29 cellular contexts compared by ENCODE assay signal in genomic region chr7:21141476-21141875, GRCh38.
"Had no signal": no experiment of that assay in that cellular context is flagged by ENCODE, and none has a peak within 500 bp of the region (broad histone marks: within the 10 kb centered on the region; RNA-seq: fewer than 3 reads in every experiment).

No MANE protein-coding gene starts in this region.

- H3K27ac ChIP-seq: adrenal gland, body of pancreas, brain microvascular endothelial cell, breast epithelium had no signal

- H3K9me3 ChIP-seq: adrenal gland, body of pancreas, breast epithelium had no signal

- DNase-seq: activated B cell treated with CpG ODN at 0.5 μM for 24 hours; activated CD4-positive, alpha-beta memory T cell treated with anti-CD3 and anti-CD28 coated beads, Interleukin-2, amount 10 ng/mL, durations not matched to agents 7 days and 5 days; activated CD4-positive, alpha-beta T cell treated with anti-CD3 and anti-CD28 coated beads for 4 hours; activated CD4-positive, alpha-beta T cell treated with anti-CD3 and anti-CD28 coated beads, Interleukin-2, amount 10 ng/mL, durations not matched to agents 24 days and 14 days; activated CD4-positive, alpha-beta T cell treated with anti-CD3 and anti-CD28 coated beads, Interleukin-2, amount 50 U/mL, for 1 hour; activated CD4-positive, alpha-beta T cell treated with anti-CD3 and anti-CD28 coated beads, Interleukin-2, amount 50 U/mL, for 4 hours; activated CD4-positive, CD25-positive, alpha-beta regulatory T cell treated with anti-CD3 and anti-CD28 coated beads, Interleukin-2, amount 50 U/mL, for 72 hours; activated CD8-positive, alpha-beta memory T cell treated with anti-CD3 and anti-CD28 coated beads for 24 hours; activated CD8-positive, alpha-beta memory T cell treated with anti-CD3 and anti-CD28 coated beads, Interleukin-2, amount 10 ng/mL, durations not matched to agents 7 days and 5 days; activated CD8-positive, alpha-beta memory T cell treated with anti-CD3 and anti-CD28 coated beads, Interleukin-2, amount 50 U/mL, for 48 hours; activated CD8-positive, alpha-beta T cell treated with anti-CD3 and anti-CD28 coated beads, Interleukin-2, amount 10 ng/mL, durations not matched to agents 7 days and 5 days; activated effector memory CD4-positive, alpha-beta T cell treated with Interleukin-2 at 50 U/mL for 16 hours; activated gamma-delta T cell treated with Interleukin-2 at 50 U/mL for 16 hours; activated naive CD4-positive, alpha-beta T cell; activated naive CD4-positive, alpha-beta T cell treated with anti-CD3 and anti-CD28 coated beads for 36 hours; activated naive CD4-positive, alpha-beta T cell treated with anti-CD3 and anti-CD28 coated beads, Interleukin-2, amount 50 U/mL, for 16 hours; activated naive CD8-positive, alpha-beta T cell treated with anti-CD3 and anti-CD28 coated beads for 36 hours; activated T-cell treated with anti-CD3 and anti-CD28 coated beads, Interleukin-2, amount 50 U/mL, for 24 hours; activated T-cell treated with anti-CD3 and anti-CD28 coated beads, Interleukin-2, amount 50 U/mL, for 48 hours; adrenal gland; amniotic stem cell; aorta; body of pancreas; brain microvascular endothelial cell; central memory CD4-positive, alpha-beta T cell; T-helper 17 cell; T1000 had no signal

- H3K27me3 ChIP-seq: adrenal gland, body of pancreas, brain microvascular endothelial cell had no signal

- H3K36me3 ChIP-seq: adrenal gland, brain microvascular endothelial cell, breast epithelium had no signal

- ATAC-seq: activated CD8-positive, alpha-beta memory T cell treated with anti-CD3 and anti-CD28 coated beads, Interleukin-2, amount 10 ng/mL, durations not matched to agents 7 days and 5 days; activated CD8-positive, alpha-beta T cell treated with anti-CD3 and anti-CD28 coated beads, Interleukin-2, amount 10 ng/mL, durations not matched to agents 7 days and 5 days; activated naive CD4-positive, alpha-beta T cell treated with anti-CD3 and anti-CD28 coated beads, Interleukin-2, amount 50 U/mL, for 72 hours; body of pancreas; T-helper 17 cell had no signal

- H3K4me3 ChIP-seq: adrenal gland, body of pancreas, breast epithelium had no signal

- H3K4me1 ChIP-seq: adrenal gland, body of pancreas, breast epithelium had no signal
